30 cellular contexts compared by ENCODE assay signal in genomic region chr2:161870531-161870930, GRCh38.
"Had no signal": no experiment of that assay in that cellular context is flagged by ENCODE, and none has a peak within 500 bp of the region (broad histone marks: within the 10 kb centered on the region; RNA-seq: fewer than 3 reads in every experiment).

No MANE protein-coding gene starts in this region.

- H3K9me3 ChIP-seq: ascending aorta had no signal

- ATAC-seq: activated CD8-positive, alpha-beta memory T cell treated with anti-CD3 and anti-CD28 coated beads, Interleukin-2, amount 10 ng/mL, durations not matched to agents 7 days and 5 days; activated CD8-positive, alpha-beta T cell treated with anti-CD3 and anti-CD28 coated beads, Interleukin-2, amount 10 ng/mL, durations not matched to agents 7 days and 5 days; activated naive CD8-positive, alpha-beta T cell treated with anti-CD3 and anti-CD28 coated beads, Interleukin-2, amount 50 U/mL, for 24 hours; T-cell; T-helper 17 cell; WTC11 had no signal

- H3K27ac ChIP-seq: ascending aorta, cardiac muscle cell, WERI-Rb-1 had no signal

- H3K4me3 ChIP-seq: ascending aorta, cardiac muscle cell had no signal

- DNase-seq: activated CD4-positive, alpha-beta memory T cell treated with anti-CD3 and anti-CD28 coated beads, Interleukin-2, amount 10 ng/mL, durations not matched to agents 7 days and 5 days; activated CD4-positive, alpha-beta T cell treated with anti-CD3 and anti-CD28 coated beads for 1 hour; activated CD4-positive, alpha-beta T cell treated with anti-CD3 and anti-CD28 coated beads for 36 hours; activated CD4-positive, alpha-beta T cell treated with anti-CD3 and anti-CD28 coated beads for 48 hours; activated CD4-positive, alpha-beta T cell treated with anti-CD3 and anti-CD28 coated beads, Interleukin-2, amount 10 ng/mL, durations not matched to agents 7 days and 5 days; activated CD4-positive, alpha-beta T cell treated with anti-CD3 and anti-CD28 coated beads, Interleukin-2, amount 50 U/mL, for 48 hours; activated CD4-positive, CD25-positive, alpha-beta regulatory T cell; activated CD8-positive, alpha-beta memory T cell treated with anti-CD3 and anti-CD28 coated beads for 24 hours; activated CD8-positive, alpha-beta memory T cell treated with anti-CD3 and anti-CD28 coated beads, Interleukin-2, amount 10 ng/mL, durations not matched to agents 7 days and 5 days; activated CD8-positive, alpha-beta memory T cell treated with anti-CD3 and anti-CD28 coated beads, Interleukin-2, amount 50 U/mL, for 48 hours; activated CD8-positive, alpha-beta T cell treated with anti-CD3 and anti-CD28 coated beads, Interleukin-2, amount 10 ng/mL, durations not matched to agents 7 days and 5 days; activated effector memory CD4-positive, alpha-beta T cell treated with Interleukin-2 at 50 U/mL for 16 hours; activated gamma-delta T cell; activated naive CD4-positive, alpha-beta T cell treated with anti-CD3 and anti-CD28 coated beads, Interleukin-2, amount 10 ng/mL, durations not matched to agents 7 days and 5 days; activated naive CD4-positive, alpha-beta T cell treated with Interleukin-2 at 50 U/mL for 16 hours; activated naive CD8-positive, alpha-beta T cell treated with anti-CD3 and anti-CD28 coated beads, Interleukin-2, amount 10 ng/mL, durations not matched to agents 7 days and 5 days; activated naive CD8-positive, alpha-beta T cell treated with anti-CD3 and anti-CD28 coated beads, Interleukin-2, amount 50 U/mL, for 24 hours; activated T-cell treated with anti-CD3 and anti-CD28 coated beads, Interleukin-2, amount 50 U/mL, for 4 hours; activated T-cell treated with anti-CD3 and anti-CD28 coated beads, Interleukin-2, amount 50 U/mL, for 72 hours; amygdala; anterior cingulate cortex; caudate nucleus; T-cell; T-helper 17 cell; T1000; WERI-Rb-1 had no signal

- H3K27me3 ChIP-seq: ascending aorta, cardiac muscle cell had no signal

- H3K4me1 ChIP-seq: ascending aorta had no signal

- FAIRE-seq: bronchial epithelial cell had no signal

- H3K36me3 ChIP-seq: ascending aorta, cardiac muscle cell, WERI-Rb-1 had no signal
